ENCODE assay signal across 1 cellular context in the genomic region with DNA sequence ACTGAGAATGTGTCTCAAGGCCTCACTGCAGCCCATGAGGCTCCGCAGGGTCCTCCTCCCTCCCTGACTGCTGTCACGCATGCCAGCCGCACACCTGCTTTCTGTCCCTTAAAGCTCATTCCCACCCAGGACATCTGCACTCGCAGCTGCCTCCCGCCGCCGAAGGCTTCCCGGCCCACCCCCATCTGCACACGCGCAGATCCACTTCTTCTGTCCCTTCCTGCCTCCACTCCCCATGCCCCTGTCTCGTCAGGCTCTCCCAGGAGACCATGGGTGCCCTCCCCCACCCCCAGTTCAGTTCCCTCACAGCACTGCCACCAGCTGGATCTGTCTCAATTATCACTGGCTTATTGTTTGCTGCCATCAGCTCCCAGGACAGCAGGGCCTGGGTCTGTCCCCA.
TF ChIP-seq lines count a peak whose summit lies in the region.

No MANE protein-coding gene starts in this region.

TF ChIP-seq in IMR-90, 13 proteins besides CTCF, POLR2A, EP300 and RAD21 (continued from another document):
- TF ChIP-seq, protein P1, sequence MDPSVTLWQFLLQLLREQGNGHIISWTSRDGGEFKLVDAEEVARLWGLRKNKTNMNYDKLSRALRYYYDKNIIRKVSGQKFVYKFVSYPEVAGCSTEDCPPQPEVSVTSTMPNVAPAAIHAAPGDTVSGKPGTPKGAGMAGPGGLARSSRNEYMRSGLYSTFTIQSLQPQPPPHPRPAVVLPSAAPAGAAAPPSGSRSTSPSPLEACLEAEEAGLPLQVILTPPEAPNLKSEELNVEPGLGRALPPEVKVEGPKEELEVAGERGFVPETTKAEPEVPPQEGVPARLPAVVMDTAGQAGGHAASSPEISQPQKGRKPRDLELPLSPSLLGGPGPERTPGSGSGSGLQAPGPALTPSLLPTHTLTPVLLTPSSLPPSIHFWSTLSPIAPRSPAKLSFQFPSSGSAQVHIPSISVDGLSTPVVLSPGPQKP (IDR thresholded peaks at IDR 0.05; ENCODE audit: borderline replicate concordance, low read depth, low read length): no peak
- no peak for TF ChIP-seq MXI1 (IDR thresholded peaks at IDR 0.05; ENCODE audit: borderline replicate concordance, low read depth, low read length)
- TF ChIP-seq CEBPB (IDR thresholded peaks at IDR 0.05; ENCODE audit: low read depth, low read length): no peak
- TF ChIP-seq FOS (IDR thresholded peaks at IDR 0.05; ENCODE audit: low read depth, low read length): no peak
- TF ChIP-seq MAFK (IDR thresholded peaks at IDR 0.05; ENCODE audit: low read depth, low read length): no peak
- no peak for TF ChIP-seq CHD1 (IDR thresholded peaks at IDR 0.05; ENCODE audit: low read depth, low read length)
- TF ChIP-seq NFE2L2 (IDR thresholded peaks at IDR 0.05; ENCODE audit: low read depth, low read length): no peak
- no peak for TF ChIP-seq SMC3 (IDR thresholded peaks at IDR 0.05; ENCODE audit: low read depth, low read length)
